ENCODE assay signal across 18 cellular contexts in genomic region chr7:103011650-103012049, GRCh38.
"Had no signal": no experiment of that assay in that cellular context is flagged by ENCODE, and none has a peak within 500 bp of the region (broad histone marks: within the 10 kb centered on the region; RNA-seq: fewer than 3 reads in every experiment).

No MANE protein-coding gene starts in this region.

- H3K4me1 ChIP-seq: foreskin keratinocyte, left ventricle myocardium inferior had no signal

- H3K9me3 ChIP-seq: body of pancreas had no signal

- H3K4me3 Mint-ChIP-seq: activated naive CD4-positive, alpha-beta T cell treated with anti-CD3 and anti-CD28 coated beads, Interleukin-2, amount 10 ng/mL, durations not matched to agents 7 days and 5 days; central memory CD8-positive, alpha-beta T cell; memory B cell; natural killer cell; type B pancreatic cell had no signal

- H3K27me3 Mint-ChIP-seq: memory B cell, type B pancreatic cell had no signal

- ATAC-seq: body of pancreas, foreskin keratinocyte, natural killer cell, SK-N-SH treated with all-trans-retinoic acid at 6 μM for 48 hours had no signal

- DNase-seq: activated CD4-positive, alpha-beta T cell treated with anti-CD3 and anti-CD28 coated beads, Interleukin-2, amount 50 U/mL, for 4 hours; activated CD4-positive, CD25-positive, alpha-beta regulatory T cell treated with anti-CD3 and anti-CD28 coated beads, Interleukin-2, amount 50 U/mL, for 72 hours; activated naive CD4-positive, alpha-beta T cell treated with anti-CD3 and anti-CD28 coated beads, Interleukin-2, amount 10 ng/mL, durations not matched to agents 7 days and 5 days; body of pancreas; cortex of kidney; effector CD8-positive, alpha-beta T cell; foreskin keratinocyte; glutamatergic neuron; hypothalamus; kidney; left ventricle myocardium inferior; natural killer cell; stimulated activated CD4-positive, alpha-beta T cell treated with anti-CD3 and anti-CD28 coated beads, Interleukin-4, amount 100 ng/mL, for 1 hour; stimulated activated naive CD4-positive, alpha-beta T cell treated with Interleukin-2 at 50 U/mL for 16 hours had no signal

- H3K4me3 ChIP-seq: body of pancreas, left ventricle myocardium inferior had no signal

- H3K36me3 ChIP-seq: left ventricle myocardium inferior had no signal

- FAIRE-seq: kidney had no signal

- H3K27ac ChIP-seq: body of pancreas, foreskin keratinocyte, left ventricle myocardium inferior had no signal

- H3K9me3 Mint-ChIP-seq: central memory CD8-positive, alpha-beta T cell; type B pancreatic cell had no signal

- H3K36me3 Mint-ChIP-seq: activated naive CD4-positive, alpha-beta T cell treated with anti-CD3 and anti-CD28 coated beads, Interleukin-2, amount 10 ng/mL, durations not matched to agents 7 days and 5 days; natural killer cell had no signal

- H3K27ac Mint-ChIP-seq: activated naive CD4-positive, alpha-beta T cell treated with anti-CD3 and anti-CD28 coated beads, Interleukin-2, amount 10 ng/mL, durations not matched to agents 7 days and 5 days; natural killer cell; type B pancreatic cell had no signal

- H3K4me1 Mint-ChIP-seq: activated naive CD4-positive, alpha-beta T cell treated with anti-CD3 and anti-CD28 coated beads, Interleukin-2, amount 10 ng/mL, durations not matched to agents 7 days and 5 days; central memory CD8-positive, alpha-beta T cell; natural killer cell had no signal

- H3K27me3 ChIP-seq: body of pancreas, foreskin keratinocyte had no signal
